ENCODE assay signal across 9 cellular contexts in the genomic region with DNA sequence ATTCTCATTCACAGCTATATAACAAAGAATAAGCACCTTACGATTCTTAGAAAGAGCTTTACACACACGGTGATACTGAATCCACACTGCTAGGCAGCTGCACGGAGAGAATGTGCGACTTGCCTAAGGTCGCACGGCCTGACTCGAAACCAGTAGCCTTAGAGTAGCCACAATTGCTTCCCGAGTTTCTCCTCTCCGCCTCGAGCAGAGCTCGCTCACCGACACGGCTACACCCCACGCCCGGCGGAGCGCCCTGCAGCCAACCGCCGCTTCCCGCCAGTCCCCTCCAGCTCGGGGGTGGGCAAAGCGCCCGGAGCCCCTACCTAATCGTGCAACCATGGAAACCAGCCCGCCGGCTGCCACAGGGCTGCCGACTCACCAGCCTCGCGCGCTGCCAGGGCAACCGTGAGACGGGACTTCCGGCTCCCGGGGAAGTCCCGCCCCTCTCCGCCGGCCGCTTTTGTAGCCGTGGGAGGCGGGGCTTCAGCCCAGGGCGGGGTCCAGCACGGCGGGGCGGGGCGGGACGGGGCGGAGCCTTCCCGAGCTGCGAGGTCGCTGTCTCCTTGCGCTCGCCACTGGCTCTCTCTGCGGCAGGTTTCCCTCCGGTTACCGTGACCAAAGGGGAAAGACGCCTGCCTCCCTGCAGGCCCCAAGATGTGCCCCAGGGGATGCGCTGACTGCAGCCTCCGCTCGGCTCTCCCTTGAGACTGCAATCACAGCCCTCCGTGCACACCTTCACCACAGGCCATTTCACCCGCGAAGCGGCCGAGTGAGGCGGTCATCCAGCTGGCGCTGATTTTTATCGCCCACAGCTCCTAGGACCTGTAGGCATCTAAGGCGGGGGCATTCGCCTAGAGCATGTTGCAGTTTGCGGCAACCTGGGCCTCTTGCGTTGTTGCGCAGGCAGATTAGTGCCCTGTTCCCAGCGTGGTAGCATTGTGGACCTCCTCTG. TPM values are rescaled to one million over a fixed set of nuclear protein-coding genes. Genes with fewer than 3 reads are reported as not detected.
A peak's percentile ranks its signal among the peaks of the same experiment; 100 is the strongest.
DNase-seq lines count a peak whose midpoint lies in the region; ATAC-seq, FAIRE-seq and TF ChIP-seq lines count a peak whose summit lies in the region.
"Had no signal": no experiment of that assay in that cellular context is flagged by ENCODE, and none has a peak within 500 bp of the region (broad histone marks: within the 10 kb centered on the region; RNA-seq: fewer than 3 reads in every experiment).

No MANE protein-coding gene starts in this region.

- intact Hi-C loops in CD14-positive monocyte (cut with micrococcal nuclease): loop anchor here (5.0 to 10.0 kb wide), 2 partner anchors 54 to 111 kb away; partner anchors contain the start of genes TUT1 (in 2 of the 2) and INTS5 (in 1 of the 2)

- H3K27me3 Mint-ChIP-seq in CD14-positive monocyte (ENCODE audit: low read depth in 3 of 3) (no peaks in the 10 kb centered on the region), memory B cell (no peaks in the 10 kb centered on the region)

- no peak for TF ChIP-seq CTCF in CD14-positive monocyte (IDR thresholded peaks at IDR 0.05)

- H3K27ac Mint-ChIP-seq in CD14-positive monocyte (peak overlapping the region; percentile 89 to 99 (median 94)), memory B cell (peak overlapping the region; percentile 95)

- peaks cover 12 to 22% of the 10 kb centered on the region in 2 donors for H3K36me3 Mint-ChIP-seq in CD14-positive monocyte
- H3K36me3 Mint-ChIP-seq in memory B cell: no peaks in the 10 kb centered on the region

- peak; percentile 61 for ATAC-seq in GM19455 (IDR thresholded peaks at IDR 0.05; ENCODE audit: unreplicated experiment)
- peak; percentile 70 for ATAC-seq in memory B cell (ENCODE audit: low read depth)

- peaks cover 0 to 3% (median 0%) of the 10 kb centered on the region in 7 donors for H3K9me3 Mint-ChIP-seq in CD14-positive monocyte
- H3K9me3 Mint-ChIP-seq in memory B cell: no peaks in the 10 kb centered on the region

- H3K4me3 Mint-ChIP-seq in CD14-positive monocyte: peak overlapping the region; percentile 89 to 92
- peak overlapping the region; percentile 96 for H3K4me3 Mint-ChIP-seq in memory B cell

- FAIRE-seq in HTR-8/SVneo (lab: Jason Lieb, UNC): no peak
- FAIRE-seq: TTC549 had no signal

- DNase-seq in CD14-positive monocyte (ENCODE audit: low spot score) (peak; percentile 91), HTR-8/SVneo (ENCODE audit: insufficient read length, low spot score) (peak; percentile 88), memory B cell (ENCODE audit: low spot score in 2 of 2) (peak; percentile 89 to 91)
- DNase-seq in NK-92 treated with Interleukin-12 subunit alpha and Interleukin-12 subunit beta, amount 100 ng/mL, for 24 hours (lab: John Stamatoyannopoulos, UW): peak; percentile 92
- peak; percentile 89 to 91 for DNase-seq in activated CD8-positive, alpha-beta memory T cell treated with anti-CD3 and anti-CD28 coated beads for 4 hours (ENCODE audit: low read depth in 2 of 2)
- DNase-seq in effector CD8-positive, alpha-beta T cell (lab: John Stamatoyannopoulos, UW): peak; percentile 94
- peak; percentile 90 to 92 (median 90) for DNase-seq in stimulated activated CD4-positive, alpha-beta T cell treated with anti-CD3 and anti-CD28 coated beads, TNF-alpha, amount 100 ng/mL, for 4 hours (ENCODE audit: low read depth in 3 of 3)

- H3K4me1 Mint-ChIP-seq in CD14-positive monocyte (peaks cover 57% of the 10 kb centered on the region), memory B cell (peaks cover 31% of the 10 kb centered on the region)

RNA-seq across cellular contexts. Expression of gene BSCL2, which starts 1.1 kb away (rescaled TPM):
- 10 to 100 TPM; 63.3 to 65.7 TPM for polyA plus RNA-seq in CD14-positive monocyte

RNA-seq across cellular contexts. Expression of gene GNG3, which starts 1.3 kb away (rescaled TPM):
- under 1 TPM in 1 of 2 donors, not detected in 1; 0.23 TPM for polyA plus RNA-seq in CD14-positive monocyte

RNA-seq across cellular contexts. Expression of gene LRRN4CL, which starts 16.8 kb away (rescaled TPM):
- polyA plus RNA-seq in CD14-positive monocyte: not detected

RNA-seq across cellular contexts. Expression of gene HNRNPUL2, which starts 21.1 kb away (rescaled TPM):
- under 1 TPM; 0.33 to 0.88 TPM for polyA plus RNA-seq in CD14-positive monocyte

RNA-seq across cellular contexts. Expression of gene TTC9C, which starts 22.1 kb away (rescaled TPM):
- 10 to 100 TPM; 17.9 to 21.6 TPM for polyA plus RNA-seq in CD14-positive monocyte

Comparison
In these comparisons a context has a peak if more than half of its experiments do, and no peak if none do; other contexts are left out.
1. Peak in every context shown above with its lines: DNase-seq and ATAC-seq.